Comparison of ENCODE assay signal across 8 cellular contexts in genomic region chr2:74919827-74920226, GRCh38. TPM values are rescaled to one million over a fixed set of nuclear protein-coding genes. Genes with fewer than 3 reads are reported as not detected.
DNase-seq lines count a peak whose midpoint lies in the region; ATAC-seq and TF ChIP-seq lines count a peak whose summit lies in the region.

No MANE protein-coding gene starts in this region.

- no peaks in the 10 kb centered on the region for H3K27me3 ChIP-seq in Panc1 (ENCODE audit: control insufficient read depth, insufficient read depth, low read length)

- no peak overlapping the region for H3K27ac ChIP-seq in Panc1 (ENCODE audit: low read length)

- POLR2A ChIA-PET in Panc1 (lab: Charles Lee): no interaction called here

- H3K4me1 ChIP-seq in ES-I3 (ENCODE audit: insufficient read depth, low read length) (0 out of 2 replicates have a peak, but pooled peaks cover 6% of the 10 kb centered on the region), Panc1 (ENCODE audit: control insufficient read depth, insufficient read depth, low read length) (no peaks in the 10 kb centered on the region)

- H3K36me3 ChIP-seq in ES-I3 (ENCODE audit: insufficient read depth, low read length) (no peaks in the 10 kb centered on the region), Panc1 (ENCODE audit: control insufficient read depth, insufficient read depth, low read length) (no peaks in the 10 kb centered on the region)

- H3K9me3 ChIP-seq in ES-I3 (ENCODE audit: control insufficient read depth, insufficient read depth, low read length): no peaks in the 10 kb centered on the region
- no peaks in the 10 kb centered on the region for H3K9me3 ChIP-seq in Panc1 (ENCODE audit: control insufficient read depth, insufficient read depth, low read depth, low read length)

- no TSS peak for BruUV-seq in Panc1 (replicated peaks; lab: Mats Ljungman, UMichigan)

- intact Hi-C loops in Panc1 (cut with micrococcal nuclease; ENCODE audit: unreplicated experiment): loop anchor here (2.0 to 10.0 kb wide), 3 partner anchors 135 to 485 kb away; no protein-coding TSS in a partner anchor

- DNase-seq in HT-29 (ENCODE audit: low spot score): peak; percentile 60
- peak; percentile 38 for DNase-seq in Panc1 (ENCODE audit: low read depth, low spot score)
- peak; percentile 53 for DNase-seq in activated gamma-delta T cell treated with anti-CD3 and anti-CD28 coated beads, Interleukin-2, amount 50 U/mL, for 16 hours (ENCODE audit: low read depth)
- DNase-seq in germinal center (ENCODE audit: low spot score): peak; percentile 79
- peak in 42 of 56 donors; percentile 3 to 82 (median 38) for DNase-seq in nucleus accumbens (lab: John Stamatoyannopoulos, UW)
- DNase-seq in superior temporal gyrus (ENCODE audit: extremely low spot score): peak; percentile 71
- no peak for DNase-seq in NCI-H187 treated with DMSO at 0.1 percent for 48 hours (lab: John Stamatoyannopoulos, UW)

- H3K9ac ChIP-seq in ES-I3 (ENCODE audit: low read depth, low read length): peak overlapping the region; percentile 53; the same call in 1 of the 2 replicates

- peak; percentile 94 for TF ChIP-seq CTCF in Panc1 (IDR thresholded peaks at IDR 0.05)

- in situ Hi-C loops in Panc1 (cut with HindIII; ENCODE audit: low pct_unique_long_range_greater_than_20kb, low sequenced_read_pairs): no loop called here

- peak overlapping the region; percentile 38 to 70 for H3K4me3 ChIP-seq in Panc1 (ENCODE audit: low read depth in 2 of 2, low read length in 2 of 2)

- CTCF ChIA-PET in Panc1 (lab: Charles Lee): interaction anchor here (0.5 to 1.1 kb wide), 3 partner anchors 10 to 1694 kb away, joined by 3 to 5 read pairs (median 5); no protein-coding TSS in a partner anchor

- peak; percentile 83 for ATAC-seq in Panc1

RNA-seq across cellular contexts. Expression of gene POLE4, which starts 38.6 kb away (rescaled TPM):
- 50.7 and 61.7 TPM in 2 replicates for total RNA-seq in HT-29 (2014; rRNA removed; shearing (Covaris generic))
- total RNA-seq in Panc1 (2021; ENCODE audit: unreplicated experiment): 103 TPM
- polyA plus RNA-seq in Panc1 (2012; ENCODE audit: insufficient read length): 101 TPM
